Comparison of ENCODE assay signal across 8 cellular contexts in genomic region chr1:228830954-228831481, GRCh38.
DNase-seq lines count a peak whose midpoint lies in the region; ATAC-seq and TF ChIP-seq lines count a peak whose summit lies in the region.

No MANE protein-coding gene starts in this region.

- peak; percentile 93 for DNase-seq in SW480 (ENCODE audit: low spot score)
- no peak for DNase-seq in omental fat pad (ENCODE audit: low spot score)
- DNase-seq in WERI-Rb-1 = no peak
- no peak for DNase-seq in NCI-H446 treated with DMSO at 0.1 percent for 48 hours (lab: John Stamatoyannopoulos, UW)
- DNase-seq in KG1 (lab: John Stamatoyannopoulos, UW) = no peak
- no peak for DNase-seq in left ventricle myocardium inferior

- H3K36me3 ChIP-seq in WERI-Rb-1 (no peaks in the 10 kb centered on the region), left ventricle myocardium inferior (no peaks in the 10 kb centered on the region)

- no peak overlapping the region for H3K27ac ChIP-seq in WERI-Rb-1
- no peak overlapping the region for H3K27ac ChIP-seq in left ventricle myocardium inferior (replicated peaks)

- H3K4me3 ChIP-seq in WERI-Rb-1 (ENCODE audit: low read depth, low read length) (no peak overlapping the region), left ventricle myocardium inferior (no peak overlapping the region)

- intact Hi-C loops in left ventricle myocardium inferior (cut with micrococcal nuclease) = no loop called here

- TF ChIP-seq CTCF in omental fat pad (IDR thresholded peaks at IDR 0.05) = no peak
- TF ChIP-seq CTCF in WERI-Rb-1 (IDR thresholded peaks at IDR 0.05; ENCODE audit: low read depth, low read length) = no peak
- no peak for TF ChIP-seq CTCF in left ventricle myocardium inferior (IDR thresholded peaks at IDR 0.05; ENCODE audit: borderline replicate concordance)

- peak; percentile 90 for ATAC-seq in GM18907 (IDR thresholded peaks at IDR 0.05; ENCODE audit: unreplicated experiment)
- peak; percentile 82 for ATAC-seq in HG02798 (IDR thresholded peaks at IDR 0.05; ENCODE audit: poor library complexity, unreplicated experiment)
- peak; percentile 31 for ATAC-seq in omental fat pad (ENCODE audit: low FRiP score)

- H3K9me3 ChIP-seq in WERI-Rb-1 (ENCODE audit: severe bottlenecking) (no peaks in the 10 kb centered on the region), left ventricle myocardium inferior (replicated peaks) (no peaks in the 10 kb centered on the region)

- peaks cover 23% of the 10 kb centered on the region for H3K4me1 ChIP-seq in left ventricle myocardium inferior

- H3K27me3 ChIP-seq in WERI-Rb-1 (ENCODE audit: insufficient read depth, low read depth, severe bottlenecking) (no peaks in the 10 kb centered on the region), left ventricle myocardium inferior (ENCODE audit: low read depth) (peaks cover 50% of the 10 kb centered on the region)

Comparison
In these comparisons a context has a peak if more than half of its experiments do, and no peak if none do; other contexts are left out.
1. ATAC-seq: peak in every context shown above with its lines; median percentile 90 in GM18907; 82 in HG02798; 31 in omental fat pad.